In genomic region chr11:57712256-57713150, GRCh38 we compare ENCODE assay signal across 1 cellular context.
TF ChIP-seq lines count a peak whose summit lies in the region.

A gene with protein sequence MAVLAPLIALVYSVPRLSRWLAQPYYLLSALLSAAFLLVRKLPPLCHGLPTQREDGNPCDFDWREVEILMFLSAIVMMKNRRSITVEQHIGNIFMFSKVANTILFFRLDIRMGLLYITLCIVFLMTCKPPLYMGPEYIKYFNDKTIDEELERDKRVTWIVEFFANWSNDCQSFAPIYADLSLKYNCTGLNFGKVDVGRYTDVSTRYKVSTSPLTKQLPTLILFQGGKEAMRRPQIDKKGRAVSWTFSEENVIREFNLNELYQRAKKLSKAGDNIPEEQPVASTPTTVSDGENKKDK (plus strand): TSS chr11:57712593. CDS start chr11:57712619, 26 bp downstream.

TF ChIP-seq in K562, 482 proteins besides CTCF, POLR2A, EP300 and RAD21 (continued from another document and continues in another):
- TF ChIP-seq, protein P1, sequence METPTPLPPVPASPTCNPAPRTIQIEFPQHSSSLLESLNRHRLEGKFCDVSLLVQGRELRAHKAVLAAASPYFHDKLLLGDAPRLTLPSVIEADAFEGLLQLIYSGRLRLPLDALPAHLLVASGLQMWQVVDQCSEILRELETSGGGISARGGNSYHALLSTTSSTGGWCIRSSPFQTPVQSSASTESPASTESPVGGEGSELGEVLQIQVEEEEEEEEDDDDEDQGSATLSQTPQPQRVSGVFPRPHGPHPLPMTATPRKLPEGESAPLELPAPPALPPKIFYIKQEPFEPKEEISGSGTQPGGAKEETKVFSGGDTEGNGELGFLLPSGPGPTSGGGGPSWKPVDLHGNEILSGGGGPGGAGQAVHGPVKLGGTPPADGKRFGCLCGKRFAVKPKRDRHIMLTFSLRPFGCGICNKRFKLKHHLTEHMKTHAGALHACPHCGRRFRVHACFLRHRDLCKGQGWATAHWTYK (CRISPR knock-in tag; IDR thresholded peaks at IDR 0.05), result peak; percentile 57; the same call in 1 of the 2 replicates
- TF ChIP-seq AFF1 (IDR thresholded peaks at IDR 0.05; ENCODE audit: low read depth in 1 of 2, partially characterized antibody in 2 of 2), result peak in 1 of 2 experiments; percentile 52
- no peak for TF ChIP-seq CBX1 (IDR thresholded peaks at IDR 0.05; ENCODE audit: low read depth)
- no peak for TF ChIP-seq CBX8 (IDR thresholded peaks at IDR 0.05; ENCODE audit: borderline replicate concordance, extremely low read depth, low read depth, low read length, poor library complexity, severe bottlenecking)
- TF ChIP-seq, protein P2, sequence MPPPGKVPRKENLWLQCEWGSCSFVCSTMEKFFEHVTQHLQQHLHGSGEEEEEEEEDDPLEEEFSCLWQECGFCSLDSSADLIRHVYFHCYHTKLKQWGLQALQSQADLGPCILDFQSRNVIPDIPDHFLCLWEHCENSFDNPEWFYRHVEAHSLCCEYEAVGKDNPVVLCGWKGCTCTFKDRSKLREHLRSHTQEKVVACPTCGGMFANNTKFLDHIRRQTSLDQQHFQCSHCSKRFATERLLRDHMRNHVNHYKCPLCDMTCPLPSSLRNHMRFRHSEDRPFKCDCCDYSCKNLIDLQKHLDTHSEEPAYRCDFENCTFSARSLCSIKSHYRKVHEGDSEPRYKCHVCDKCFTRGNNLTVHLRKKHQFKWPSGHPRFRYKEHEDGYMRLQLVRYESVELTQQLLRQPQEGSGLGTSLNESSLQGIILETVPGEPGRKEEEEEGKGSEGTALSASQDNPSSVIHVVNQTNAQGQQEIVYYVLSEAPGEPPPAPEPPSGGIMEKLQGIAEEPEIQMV (tag; conservative IDR thresholded peaks at IDR 0.05; ENCODE audit: low read depth), result no peak
- no peak for TF ChIP-seq ZNF551 (CRISPR knock-in tag; IDR thresholded peaks at IDR 0.05)
- TF ChIP-seq ETV1 (tag; conservative IDR thresholded peaks at IDR 0.05; ENCODE audit: low read depth), result no peak
- TF ChIP-seq, protein P3, sequence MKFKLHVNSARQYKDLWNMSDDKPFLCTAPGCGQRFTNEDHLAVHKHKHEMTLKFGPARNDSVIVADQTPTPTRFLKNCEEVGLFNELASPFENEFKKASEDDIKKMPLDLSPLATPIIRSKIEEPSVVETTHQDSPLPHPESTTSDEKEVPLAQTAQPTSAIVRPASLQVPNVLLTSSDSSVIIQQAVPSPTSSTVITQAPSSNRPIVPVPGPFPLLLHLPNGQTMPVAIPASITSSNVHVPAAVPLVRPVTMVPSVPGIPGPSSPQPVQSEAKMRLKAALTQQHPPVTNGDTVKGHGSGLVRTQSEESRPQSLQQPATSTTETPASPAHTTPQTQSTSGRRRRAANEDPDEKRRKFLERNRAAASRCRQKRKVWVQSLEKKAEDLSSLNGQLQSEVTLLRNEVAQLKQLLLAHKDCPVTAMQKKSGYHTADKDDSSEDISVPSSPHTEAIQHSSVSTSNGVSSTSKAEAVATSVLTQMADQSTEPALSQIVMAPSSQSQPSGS (CRISPR knock-in tag; IDR thresholded peaks at IDR 0.05), result no peak
- TF ChIP-seq SETDB1 (IDR thresholded peaks at IDR 0.05; ENCODE audit: low read length), result no peak
- TF ChIP-seq RBM15 (IDR thresholded peaks at IDR 0.05; ENCODE audit: insufficient read depth, low read length), result no peak
- no peak for TF ChIP-seq ZNF217 (CRISPR knock-in tag; IDR thresholded peaks at IDR 0.05)
- no peak for TF ChIP-seq ZNF507 (tag; conservative IDR thresholded peaks at IDR 0.05)
- no peak for TF ChIP-seq CUX1 (CRISPR knock-in tag; IDR thresholded peaks at IDR 0.05)
- TF ChIP-seq NFIX (CRISPR knock-in tag; IDR thresholded peaks at IDR 0.05; ENCODE audit: low read depth), result no peak
- TF ChIP-seq USF1 (CRISPR knock-in tag; IDR thresholded peaks at IDR 0.05), result 0 out of 2 replicates have a peak, but pooled peaks have one; percentile 27
- peak; percentile 82 for TF ChIP-seq POLR2B (IDR thresholded peaks at IDR 0.05; ENCODE audit: low read depth, partially characterized antibody)
- peak; percentile 88 for TF ChIP-seq MYBL2 (IDR thresholded peaks at IDR 0.05; ENCODE audit: low read depth)
- TF ChIP-seq MYBL2 (CRISPR knock-in tag; IDR thresholded peaks at IDR 0.05; ENCODE audit: borderline replicate concordance), result no peak
- no peak for TF ChIP-seq CLOCK (CRISPR knock-in tag; IDR thresholded peaks at IDR 0.05; ENCODE audit: borderline replicate concordance)
- TF ChIP-seq ZNF133 (CRISPR knock-in tag; IDR thresholded peaks at IDR 0.05), result no peak
- TF ChIP-seq NFXL1 (CRISPR knock-in tag; IDR thresholded peaks at IDR 0.05), result no peak
- TF ChIP-seq ZNF12 (CRISPR knock-in tag; IDR thresholded peaks at IDR 0.05), result no peak
- 0 out of 2 replicates have a peak, but pooled peaks have one; percentile 64 for TF ChIP-seq NR1H2 (CRISPR knock-in tag; IDR thresholded peaks at IDR 0.05)
- peak; percentile 80 for TF ChIP-seq FOXM1 (IDR thresholded peaks at IDR 0.05; ENCODE audit: low read depth)
- TF ChIP-seq FOXM1 (CRISPR knock-in tag; IDR thresholded peaks at IDR 0.05; ENCODE audit: low read depth), result peak; percentile 76; the same call in 1 of the 2 replicates
- no peak for TF ChIP-seq RNF2 (IDR thresholded peaks at IDR 0.05)
- TF ChIP-seq, protein P4, sequence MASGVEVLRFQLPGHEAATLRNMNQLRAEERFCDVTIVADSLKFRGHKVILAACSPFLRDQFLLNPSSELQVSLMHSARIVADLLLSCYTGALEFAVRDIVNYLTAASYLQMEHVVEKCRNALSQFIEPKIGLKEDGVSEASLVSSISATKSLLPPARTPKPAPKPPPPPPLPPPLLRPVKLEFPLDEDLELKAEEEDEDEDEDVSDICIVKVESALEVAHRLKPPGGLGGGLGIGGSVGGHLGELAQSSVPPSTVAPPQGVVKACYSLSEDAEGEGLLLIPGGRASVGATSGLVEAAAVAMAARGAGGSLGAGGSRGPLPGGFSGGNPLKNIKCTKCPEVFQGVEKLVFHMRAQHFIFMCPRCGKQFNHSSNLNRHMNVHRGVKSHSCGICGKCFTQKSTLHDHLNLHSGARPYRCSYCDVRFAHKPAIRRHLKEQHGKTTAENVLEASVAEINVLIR (CRISPR knock-in tag; IDR thresholded peaks at IDR 0.05), result peak; percentile 79
- TF ChIP-seq TSC22D4 (tag; IDR thresholded peaks at IDR 0.05), result no peak
- peak; percentile 93 for TF ChIP-seq ELF1 (tag; IDR thresholded peaks at IDR 0.05)
- no peak for TF ChIP-seq ZNF717 (CRISPR knock-in tag; IDR thresholded peaks at IDR 0.05)
- no peak for TF ChIP-seq EGR1 (conservative IDR thresholded peaks at IDR 0.05)
- TF ChIP-seq RBM39 (optimal IDR thresholded peaks at IDR 0.05; ENCODE audit: low read depth, low read length), result no peak
- no peak for TF ChIP-seq HNRNPK (IDR thresholded peaks at IDR 0.05; ENCODE audit: low read depth, low read length, poor library complexity, severe bottlenecking)
- no peak for TF ChIP-seq TFAM (CRISPR knock-in tag; conservative IDR thresholded peaks at IDR 0.05)
- TF ChIP-seq NR2C1 (IDR thresholded peaks at IDR 0.05), result peak; percentile 99
- peak; percentile 99 for TF ChIP-seq NR2C1 (tag; IDR thresholded peaks at IDR 0.05)
- TF ChIP-seq FOXK1 (CRISPR knock-in tag; IDR thresholded peaks at IDR 0.05; ENCODE audit: borderline replicate concordance), result no peak
- TF ChIP-seq FOXK2 (conservative IDR thresholded peaks at IDR 0.05 in 1 of 2, IDR thresholded peaks at IDR 0.05 in 1 of 2; ENCODE audit: low read depth in 2 of 2), result peak; percentile 60 to 72; a peak in 2 of 4 replicates
- TF ChIP-seq, protein P5, sequence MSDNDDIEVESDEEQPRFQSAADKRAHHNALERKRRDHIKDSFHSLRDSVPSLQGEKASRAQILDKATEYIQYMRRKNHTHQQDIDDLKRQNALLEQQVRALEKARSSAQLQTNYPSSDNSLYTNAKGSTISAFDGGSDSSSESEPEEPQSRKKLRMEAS (CRISPR knock-in tag; IDR thresholded peaks at IDR 0.05), result peak; percentile 78
- peak; percentile 77; the same call in 1 of the 2 replicates for TF ChIP-seq GTF2E2 (tag; IDR thresholded peaks at IDR 0.05)
- no peak for TF ChIP-seq SLC30A9 (CRISPR knock-in tag; IDR thresholded peaks at IDR 0.05)
